Comparison of ENCODE assay signal across 8 cellular contexts in genomic region chr20:3276400-3277015, GRCh38. TPM values are rescaled to one million over a fixed set of nuclear protein-coding genes. Genes with fewer than 3 reads are reported as not detected.
DNase-seq lines count a peak whose midpoint lies in the region; TF ChIP-seq lines count a peak whose summit lies in the region.

No MANE protein-coding gene starts in this region.

- no peaks in the 10 kb centered on the region for H3K4me1 ChIP-seq in OCI-LY7 (ENCODE audit: insufficient read depth, low read length, poor library complexity, severe bottlenecking)

- H3K4me3 ChIP-seq in OCI-LY7 (ENCODE audit: low read depth, low read length, poor library complexity, severe bottlenecking) (no peak overlapping the region), fibroblast of the aortic adventitia (ENCODE audit: low read depth, low read length) (no peak overlapping the region)

- no peak overlapping the region for H2AFZ ChIP-seq in OCI-LY7 (ENCODE audit: low read length)

- BruUV-seq in OCI-LY7 (replicated peaks; lab: Mats Ljungman, UMichigan), result no TSS peak

- H4K20me1 ChIP-seq in OCI-LY7 (ENCODE audit: insufficient read depth, low read length), result no peaks in the 10 kb centered on the region

- intact Hi-C loops in OCI-LY7 (cut with micrococcal nuclease; ENCODE audit: unreplicated experiment), result no loop called here

- no peaks in the 10 kb centered on the region for H3K9me2 ChIP-seq in OCI-LY7 (ENCODE audit: insufficient read depth, low read length)

- TF ChIP-seq CTCF in OCI-LY7 (conservative IDR thresholded peaks at IDR 0.05; ENCODE audit: low read length), result peak; percentile 63
- peak; percentile 39 for TF ChIP-seq CTCF in fibroblast of the aortic adventitia (IDR thresholded peaks at IDR 0.05; ENCODE audit: insufficient read depth, low read length)

- no peaks in the 10 kb centered on the region for H3K79me2 ChIP-seq in OCI-LY7 (ENCODE audit: insufficient read depth, low read depth, low read length)

- POLR2A ChIA-PET in OCI-LY7 (lab: Charles Lee), result no interaction called here

- DNase-seq in ACHN (peak; percentile 37), GM19240 (ENCODE audit: insufficient read length, low spot score) (peak; percentile 22), OCI-LY7 (ENCODE audit: low spot score) (peak; percentile 14), fibroblast of the aortic adventitia (ENCODE audit: low read depth) (peak; percentile 60), epidermal melanocyte (ENCODE audit: insufficient read length, low spot score) (no peak), amniotic stem cell (lab: John Stamatoyannopoulos, UW) (no peak)
- DNase-seq in activated CD4-positive, alpha-beta T cell treated with anti-CD3 and anti-CD28 coated beads for 1 hour, result no peak
- no peak for DNase-seq in stimulated activated CD8-positive, alpha-beta memory T cell treated with anti-CD3 and anti-CD28 coated beads, Interleukin-4, amount 100 ng/mL, for 48 hours

- in situ Hi-C loops in ACHN (cut with HindIII; ENCODE audit: low pct_ligation_motif_present, low pct_unique_long_range_greater_than_20kb, low sequenced_read_pairs), result no loop called here

- CTCF ChIA-PET in OCI-LY7 (lab: Charles Lee; ENCODE audit: unreplicated experiment), result no interaction called here

- H3K27ac ChIP-seq in OCI-LY7 (ENCODE audit: low read depth, low read length, poor library complexity, severe bottlenecking), result no peak overlapping the region

- no peak overlapping the region for H3K4me2 ChIP-seq in OCI-LY7 (ENCODE audit: low read length)

- H3K36me3 ChIP-seq in OCI-LY7 (ENCODE audit: insufficient read depth, low read length), result no peaks in the 10 kb centered on the region

- H3K9me3 ChIP-seq in OCI-LY7 (ENCODE audit: low read length), result no peaks in the 10 kb centered on the region

RNA-seq across cellular contexts. Expression of gene SLC4A11, which starts 37.5 kb away (rescaled TPM):
- 4.2 and 4.4 TPM in 2 replicates for total RNA-seq in OCI-LY7 (2014; rRNA removed; shearing (Covaris generic))
- total RNA-seq in OCI-LY7 (2022), result 26.9 and 27.5 TPM in 2 replicates
- total RNA-seq in fibroblast of the aortic adventitia (ENCODE audit: low replicate concordance), result 0.49 and 0.63 TPM in 2 replicates

Comparison
In these comparisons a context has a peak if more than half of its experiments do, and no peak if none do; other contexts are left out.
1. DNase-seq: peak in ACHN (single experiment), GM19240 (single experiment), OCI-LY7 (single experiment) and fibroblast of the aortic adventitia (single experiment); none in activated CD4-positive, alpha-beta T cell treated with anti-CD3 and anti-CD28 coated beads for 1 hour (single experiment), stimulated activated CD8-positive, alpha-beta memory T cell treated with anti-CD3 and anti-CD28 coated beads, Interleukin-4, amount 100 ng/mL, for 48 hours (single experiment), epidermal melanocyte (single experiment) and amniotic stem cell (single experiment).